9 cellular contexts compared by ENCODE assay signal in genomic region chr14:51880810-51881580, GRCh38. TPM values are rescaled to one million over a fixed set of nuclear protein-coding genes. Genes with fewer than 3 reads are reported as not detected.
DNase-seq lines count a peak whose midpoint lies in the region; ATAC-seq and TF ChIP-seq lines count a peak whose summit lies in the region.
"Had no signal": no experiment of that assay in that cellular context is flagged by ENCODE, and none has a peak within 500 bp of the region (broad histone marks: within the 10 kb centered on the region; RNA-seq: fewer than 3 reads in every experiment).

No MANE protein-coding gene starts in this region.

- intact Hi-C loops in left ventricle myocardium inferior (cut with micrococcal nuclease): no loop called here

- H3K36me3 ChIP-seq in left ventricle myocardium inferior (no peaks in the 10 kb centered on the region), WERI-Rb-1 (no peaks in the 10 kb centered on the region)

- no peaks in the 10 kb centered on the region for H3K9me3 Mint-ChIP-seq in activated CD8-positive, alpha-beta memory T cell treated with anti-CD3 and anti-CD28 coated beads, Interleukin-2, amount 10 ng/mL, durations not matched to agents 7 days and 5 days (ENCODE audit: low read depth)
- H3K9me3 Mint-ChIP-seq: dendritic cell treated with granulocyte-macrophage colony-stimulating factor and Interleukin-4, amounts not matched to agents 40 ng/mL and 50 ng/mL, for 4 days had no signal

- peak; percentile 63 for ATAC-seq in GM19463 (IDR thresholded peaks at IDR 0.05; ENCODE audit: unreplicated experiment)
- ATAC-seq in HG03342 (IDR thresholded peaks at IDR 0.05; ENCODE audit: unreplicated experiment): peak; percentile 44
- ATAC-seq in activated CD8-positive, alpha-beta memory T cell treated with anti-CD3 and anti-CD28 coated beads, Interleukin-2, amount 10 ng/mL, durations not matched to agents 7 days and 5 days: no peak
- ATAC-seq in GM19452 (IDR thresholded peaks at IDR 0.05; ENCODE audit: unreplicated experiment): no peak
- ATAC-seq in omental fat pad (ENCODE audit: low FRiP score): no peak

- no peak overlapping the region for H3K27ac Mint-ChIP-seq in activated CD8-positive, alpha-beta memory T cell treated with anti-CD3 and anti-CD28 coated beads, Interleukin-2, amount 10 ng/mL, durations not matched to agents 7 days and 5 days
- H3K27ac Mint-ChIP-seq: dendritic cell treated with granulocyte-macrophage colony-stimulating factor and Interleukin-4, amounts not matched to agents 40 ng/mL and 50 ng/mL, for 4 days had no signal

- H3K4me1 ChIP-seq in left ventricle myocardium inferior: peaks cover 22% of the 10 kb centered on the region

- H3K27me3 ChIP-seq in left ventricle myocardium inferior (ENCODE audit: low read depth) (no peaks in the 10 kb centered on the region), WERI-Rb-1 (ENCODE audit: insufficient read depth, low read depth, severe bottlenecking) (no peaks in the 10 kb centered on the region)

- DNase-seq in EH (ENCODE audit: low read depth): peak; percentile 67
- no peak for DNase-seq in left ventricle myocardium inferior
- no peak for DNase-seq in activated CD8-positive, alpha-beta memory T cell treated with anti-CD3 and anti-CD28 coated beads, Interleukin-2, amount 10 ng/mL, durations not matched to agents 7 days and 5 days
- DNase-seq in WERI-Rb-1: no peak
- no peak for DNase-seq in omental fat pad (ENCODE audit: low spot score)

- peaks cover 62% of the 10 kb centered on the region for H3K36me3 Mint-ChIP-seq in activated CD8-positive, alpha-beta memory T cell treated with anti-CD3 and anti-CD28 coated beads, Interleukin-2, amount 10 ng/mL, durations not matched to agents 7 days and 5 days

- H3K27me3 Mint-ChIP-seq in activated CD8-positive, alpha-beta memory T cell treated with anti-CD3 and anti-CD28 coated beads, Interleukin-2, amount 10 ng/mL, durations not matched to agents 7 days and 5 days: no peaks in the 10 kb centered on the region

- H3K4me1 Mint-ChIP-seq in activated CD8-positive, alpha-beta memory T cell treated with anti-CD3 and anti-CD28 coated beads, Interleukin-2, amount 10 ng/mL, durations not matched to agents 7 days and 5 days: peaks cover 61% of the 10 kb centered on the region

- H3K4me3 Mint-ChIP-seq in activated CD8-positive, alpha-beta memory T cell treated with anti-CD3 and anti-CD28 coated beads, Interleukin-2, amount 10 ng/mL, durations not matched to agents 7 days and 5 days: no peak overlapping the region
- H3K4me3 Mint-ChIP-seq: dendritic cell treated with granulocyte-macrophage colony-stimulating factor and Interleukin-4, amounts not matched to agents 40 ng/mL and 50 ng/mL, for 4 days had no signal

- TF ChIP-seq CTCF in left ventricle myocardium inferior (IDR thresholded peaks at IDR 0.05; ENCODE audit: borderline replicate concordance) (no peak), WERI-Rb-1 (IDR thresholded peaks at IDR 0.05; ENCODE audit: low read depth, low read length) (no peak), omental fat pad (IDR thresholded peaks at IDR 0.05) (no peak)

- H3K4me3 ChIP-seq in left ventricle myocardium inferior (peak overlapping the region; percentile 27), WERI-Rb-1 (ENCODE audit: low read depth, low read length) (no peak overlapping the region)

- H3K27ac ChIP-seq in left ventricle myocardium inferior (replicated peaks) (peak overlapping the region; percentile 47), WERI-Rb-1 (no peak overlapping the region)

- CTCF ChIA-PET in activated CD8-positive, alpha-beta memory T cell treated with anti-CD3 and anti-CD28 coated beads, Interleukin-2, amount 10 ng/mL, durations not matched to agents 7 days and 5 days (lab: Charles Lee): interaction anchor here (0.7 to 1.6 kb wide), 4 partner anchors 9 to 44 kb away, joined by 3 to 5 read pairs (median 3); no protein-coding TSS in a partner anchor

- H3K9me3 ChIP-seq in left ventricle myocardium inferior (replicated peaks) (no peaks in the 10 kb centered on the region), WERI-Rb-1 (ENCODE audit: severe bottlenecking) (no peaks in the 10 kb centered on the region)

RNA-seq across cellular contexts. Expression of gene GNG2, which starts 20.6 kb away (rescaled TPM):
- total RNA-seq in left ventricle myocardium inferior (6.7 TPM), omental fat pad (10 to 100 TPM; 40.7 to 85.6 (median 54.0) TPM)
- 100 to 1,000 TPM; 243 to 257 TPM for total RNA-seq in activated CD8-positive, alpha-beta memory T cell treated with anti-CD3 and anti-CD28 coated beads, Interleukin-2, amount 10 ng/mL, durations not matched to agents 7 days and 5 days

Comparison
In these comparisons a context has a peak if more than half of its experiments do, and no peak if none do; other contexts are left out.
1. ATAC-seq: peak in GM19463 (single experiment) and HG03342 (single experiment); none in activated CD8-positive, alpha-beta memory T cell treated with anti-CD3 and anti-CD28 coated beads, Interleukin-2, amount 10 ng/mL, durations not matched to agents 7 days and 5 days (single experiment), GM19452 (single experiment) and omental fat pad (single experiment).